In genomic region chr12:13981296-13981962, GRCh38 we compare ENCODE assay signal across 9 cellular contexts. TPM values are rescaled to one million over a fixed set of nuclear protein-coding genes. Genes with fewer than 3 reads are reported as not detected.
A peak's percentile ranks its signal among the peaks of the same experiment; 100 is the strongest.
DNase-seq lines count a peak whose midpoint lies in the region; ATAC-seq and TF ChIP-seq lines count a peak whose summit lies in the region.
"Had no signal": no experiment of that assay in that cellular context is flagged by ENCODE, and none has a peak within 500 bp of the region (broad histone marks: within the 10 kb centered on the region; RNA-seq: fewer than 3 reads in every experiment).

Gene GRIN2B, minus strand, starts transcription at chr12:13981602. Its CDS starts 115,394 bp downstream, at chr12:13866208.

- peak within 1 kb of the TSS; percentile 31 to 75 (median 54); a peak in 20 of 22 replicates for H3K4me2 ChIP-seq in BLaER1 treated with 17β-estradiol and CSF1 and Interleukin-3, amounts not matched to agents 10 nM and 100 nM
- H3K4me2 ChIP-seq in neural cell (ENCODE audit: low read length), result peak within 1 kb of the TSS; percentile 80

- no peaks in the 10 kb centered on the region for H3K9me3 Mint-ChIP-seq in endothelial cell (ENCODE audit: unreplicated experiment)
- H3K9me3 Mint-ChIP-seq: central memory CD8-positive, alpha-beta T cell had no signal

- ATAC-seq in GM19467 (IDR thresholded peaks at IDR 0.05; ENCODE audit: unreplicated experiment) (no peak), HG02973 (IDR thresholded peaks at IDR 0.05; ENCODE audit: unreplicated experiment) (no peak), HG03135 (IDR thresholded peaks at IDR 0.05; ENCODE audit: unreplicated experiment) (no peak)

- no peaks in the 10 kb centered on the region for H3F3A ChIP-seq in neural cell (ENCODE audit: insufficient read depth, low read length, poor library complexity, severe bottlenecking)

- H4K20me1 ChIP-seq in BLaER1 treated with 17β-estradiol and CSF1 and Interleukin-3, amounts not matched to agents 10 nM and 100 nM, result no peaks in the 10 kb centered on the region; a peak in 1 of 22 replicates
- H4K20me1 ChIP-seq in neural cell (ENCODE audit: insufficient read depth), result no peaks in the 10 kb centered on the region

- H3K4me3 ChIP-seq in BLaER1 treated with 17β-estradiol and CSF1 and Interleukin-3, amounts not matched to agents 10 nM and 100 nM, result peak within 1 kb of the TSS in 9 of 10 experiments; percentile 14 to 46 (median 29); a peak in 15 of 20 replicates
- H3K4me3 ChIP-seq in HUES48 (ENCODE audit: low read depth, low read length), result peak within 1 kb of the TSS; percentile 89
- peak within 1 kb of the TSS; percentile 83 for H3K4me3 ChIP-seq in neural cell (ENCODE audit: low read length)
- no peak within 1 kb of the TSS for H3K4me3 ChIP-seq in uterus

- H3K9ac ChIP-seq in BLaER1 treated with 17β-estradiol and CSF1 and Interleukin-3, amounts not matched to agents 10 nM and 100 nM, result no peak within 1 kb of the TSS
- H3K9ac ChIP-seq in HUES48 (ENCODE audit: low read depth, low read length) (no peak within 1 kb of the TSS; the same call in 1 of the 2 replicates), neural cell (ENCODE audit: low read length) (peak within 1 kb of the TSS; percentile 78)

- H2AFZ ChIP-seq in neural cell (ENCODE audit: low read depth, low read length), result peak within 1 kb of the TSS; percentile 67

- DNase-seq in endothelial cell (ENCODE audit: low spot score), result peak; percentile 19
- no peak for DNase-seq in uterus

- H3K36me3 ChIP-seq in BLaER1 treated with 17β-estradiol and CSF1 and Interleukin-3, amounts not matched to agents 10 nM and 100 nM, result no peaks in the 10 kb centered on the region
- no peaks in the 10 kb centered on the region for H3K36me3 ChIP-seq in HUES48 (ENCODE audit: control insufficient read depth, insufficient read depth, low read length)
- H3K36me3 ChIP-seq in neural cell (ENCODE audit: insufficient read depth, low read length), result no peaks in the 10 kb centered on the region
- no peaks in the 10 kb centered on the region for H3K36me3 ChIP-seq in uterus

- H3K9me3 ChIP-seq in BLaER1 treated with 17β-estradiol and CSF1 and Interleukin-3, amounts not matched to agents 10 nM and 100 nM (replicated peaks in 1 of 11), result peaks cover 3 to 19% (median 11%) of the 10 kb centered on the region in 11 experiments; a peak in 15 of 22 replicates
- H3K9me3 ChIP-seq in HUES48 (ENCODE audit: control insufficient read depth, insufficient read depth, low read length), result no peaks in the 10 kb centered on the region
- H3K9me3 ChIP-seq in neural cell (ENCODE audit: low read length), result no peaks in the 10 kb centered on the region
- no peaks in the 10 kb centered on the region for H3K9me3 ChIP-seq in uterus

- no peak for TF ChIP-seq RAD21 in neural cell (conservative IDR thresholded peaks at IDR 0.05)

- TF ChIP-seq CTCF in endothelial cell (IDR thresholded peaks at IDR 0.05; ENCODE audit: unreplicated experiment) (no peak), neural cell (IDR thresholded peaks at IDR 0.05; ENCODE audit: poor library complexity, severe bottlenecking) (no peak), uterus (IDR thresholded peaks at IDR 0.05) (no peak)

- intact Hi-C loops in uterus (cut with DNase I; ENCODE audit: low total_unique reads), result no loop called here

- H3K27me3 ChIP-seq in BLaER1 treated with 17β-estradiol and CSF1 and Interleukin-3, amounts not matched to agents 10 nM and 100 nM, result peaks cover 31 to 58% (median 45%) of the 10 kb centered on the region in 11 experiments
- H3K27me3 ChIP-seq in HUES48 (ENCODE audit: control insufficient read depth, insufficient read depth, low read length), result peaks cover 63% of the 10 kb centered on the region
- H3K27me3 ChIP-seq in neural cell (ENCODE audit: insufficient read depth, low read depth, low read length), result peaks cover 40% of the 10 kb centered on the region
- peaks cover 0 to 40% of the 10 kb centered on the region in 2 donors for H3K27me3 ChIP-seq in uterus

- peaks cover 9% of the 10 kb centered on the region for H3K79me2 ChIP-seq in neural cell (replicated peaks; ENCODE audit: insufficient read depth, low read length)

- peaks cover 13% of the 10 kb centered on the region for H3K27me3 Mint-ChIP-seq in endothelial cell (ENCODE audit: unreplicated experiment)

- H3K27ac Mint-ChIP-seq in endothelial cell (ENCODE audit: unreplicated experiment), result no peak within 1 kb of the TSS

- peak within 1 kb of the TSS; percentile 90 for H3K4me3 Mint-ChIP-seq in endothelial cell (ENCODE audit: unreplicated experiment)
- H3K4me3 Mint-ChIP-seq: central memory CD8-positive, alpha-beta T cell had no signal

- no peak for TF ChIP-seq POLR2A in uterus (IDR thresholded peaks at IDR 0.05)

- no peaks in the 10 kb centered on the region for H3K9me2 ChIP-seq in neural cell (ENCODE audit: insufficient read depth, low read length)

- peaks cover 22% of the 10 kb centered on the region for H3K4me1 Mint-ChIP-seq in endothelial cell (ENCODE audit: unreplicated experiment)

- no peaks in the 10 kb centered on the region for H3K36me3 Mint-ChIP-seq in endothelial cell (ENCODE audit: low read depth, unreplicated experiment)

- peaks cover 0 to 8% (median 0%) of the 10 kb centered on the region in 10 experiments; a peak in 4 of 20 replicates for H3K4me1 ChIP-seq in BLaER1 treated with 17β-estradiol and CSF1 and Interleukin-3, amounts not matched to agents 10 nM and 100 nM
- H3K4me1 ChIP-seq in HUES48 (ENCODE audit: control insufficient read depth, insufficient read depth, low read length), result peaks cover 6% of the 10 kb centered on the region
- H3K4me1 ChIP-seq in uterus, result peaks cover 0 to 11% of the 10 kb centered on the region in 2 donors

- no peak for TF ChIP-seq EP300 in neural cell (conservative IDR thresholded peaks at IDR 0.05; ENCODE audit: poor library complexity, severe bottlenecking)

- no peak within 1 kb of the TSS for H3K27ac ChIP-seq in BLaER1 treated with 17β-estradiol and CSF1 and Interleukin-3, amounts not matched to agents 10 nM and 100 nM
- H3K27ac ChIP-seq in HUES48 (ENCODE audit: low read depth, low read length) (no peak within 1 kb of the TSS), neural cell (ENCODE audit: low read length) (peak within 1 kb of the TSS; percentile 71), uterus (no peak within 1 kb of the TSS)

TF ChIP-seq in neural cell, 6 proteins besides CTCF, POLR2A, EP300 and RAD21:
- TF ChIP-seq POLR2AphosphoS5 (IDR thresholded peaks at IDR 0.05) (peak; percentile 8), SMC3 (conservative IDR thresholded peaks at IDR 0.05; ENCODE audit: poor library complexity) (no peak)

RNA-seq across cellular contexts. Expression of gene GRIN2B, which starts in this region (rescaled TPM):
- total RNA-seq in endothelial cell (ENCODE audit: unreplicated experiment) (2.4 TPM), uterus (under 1 TPM in 2 of 4 donors, not detected in 2; under 0.01 to 0.07 TPM)
- polyA plus RNA-seq in neural cell, result 4.8 and 5.3 TPM in 2 replicates
- polyA minus RNA-seq in neural cell, result 85.7 and 112 TPM in 2 replicates

Comparison
In these comparisons a context has a peak if more than half of its experiments do, and no peak if none do; other contexts are left out.
1. H3K4me3 ChIP-seq: peak in BLaER1 treated with 17β-estradiol and CSF1 and Interleukin-3, amounts not matched to agents 10 nM and 100 nM (9 of 10), HUES48 (single experiment) and neural cell (single experiment); none in uterus (0 of 2).